In the genomic region with DNA sequence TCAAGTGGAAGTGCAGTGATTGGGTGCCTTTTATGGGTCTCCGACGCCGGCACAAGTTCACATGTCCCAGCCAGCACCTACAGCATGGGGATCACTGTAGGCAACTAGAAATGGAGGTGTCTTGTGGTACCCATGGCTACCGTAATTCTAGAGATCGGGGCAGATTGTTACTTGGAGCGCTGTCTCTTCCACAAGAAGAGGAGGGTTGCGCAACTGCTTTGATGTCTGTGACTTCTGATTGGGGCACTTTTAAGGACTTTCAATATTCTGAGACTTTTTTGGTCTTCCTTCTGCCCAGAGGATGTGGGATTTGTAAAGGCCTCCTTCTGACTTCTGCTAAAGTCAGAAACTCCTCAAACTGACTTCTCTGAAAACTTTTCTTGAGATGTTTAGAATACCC, we compare ENCODE assay signal across 10 cellular contexts. TPM values are rescaled to one million over a fixed set of nuclear protein-coding genes. Genes with fewer than 3 reads are reported as not detected.
DNase-seq lines count a peak whose midpoint lies in the region; ATAC-seq lines count a peak whose summit lies in the region.
"Had no signal": no experiment of that assay in that cellular context is flagged by ENCODE, and none has a peak within 500 bp of the region (broad histone marks: within the 10 kb centered on the region; RNA-seq: fewer than 3 reads in every experiment).

No MANE protein-coding gene starts in this region.

- H3K4me3 ChIP-seq in adipocyte (ENCODE audit: low read length): no peak overlapping the region
- no peak overlapping the region for H3K4me3 ChIP-seq in CD4-positive, alpha-beta memory T cell (ENCODE audit: low read length in 2 of 2)

- H3K4me1 ChIP-seq in adipocyte (ENCODE audit: control insufficient read depth, insufficient read depth, low read length): peaks cover 45% of the 10 kb centered on the region
- no peaks in the 10 kb centered on the region for H3K4me1 ChIP-seq in CD4-positive, alpha-beta memory T cell (ENCODE audit: insufficient read depth, low read length)

- H3K36me3 Mint-ChIP-seq in stimulated activated memory B cell treated with anti-CD40 and anti-IgM and Interleukin-4, amounts not matched to agents 10 μg/mL and 1 μg/mL and 100 μg/mL, for 72 hours: no peaks in the 10 kb centered on the region
- no peaks in the 10 kb centered on the region for H3K36me3 Mint-ChIP-seq in CD4-positive, alpha-beta memory T cell

- H3K27ac Mint-ChIP-seq in stimulated activated memory B cell treated with anti-CD40 and anti-IgM and Interleukin-4, amounts not matched to agents 10 μg/mL and 1 μg/mL and 100 μg/mL, for 72 hours: peak overlapping the region; percentile 58
- no peak overlapping the region for H3K27ac Mint-ChIP-seq in CD4-positive, alpha-beta memory T cell
- H3K27ac Mint-ChIP-seq: activated T-helper 2 cell treated with anti-CD3 and anti-CD28 coated beads, Interferon-gamma antibody, Interleukin-2, Interleukin-4, amounts not matched to agents 10 μg/mL and 5 μg/mL and 100 μg/mL, durations not matched to agents 14 hours and 24 hours and 36 hours had no signal

- no peaks in the 10 kb centered on the region for H3K27me3 ChIP-seq in adipocyte (replicated peaks; ENCODE audit: control insufficient read depth, insufficient read depth, low read length)
- no peaks in the 10 kb centered on the region for H3K27me3 ChIP-seq in layer of hippocampus (ENCODE audit: control insufficient read depth, insufficient read depth, low read length)
- no peaks in the 10 kb centered on the region for H3K27me3 ChIP-seq in CD4-positive, alpha-beta memory T cell (ENCODE audit: insufficient read depth, low read length)

- H3K27me3 Mint-ChIP-seq in stimulated activated memory B cell treated with anti-CD40 and anti-IgM and Interleukin-4, amounts not matched to agents 10 μg/mL and 1 μg/mL and 100 μg/mL, for 72 hours: no peaks in the 10 kb centered on the region
- H3K27me3 Mint-ChIP-seq in CD4-positive, alpha-beta memory T cell: peaks cover 0 to 2% of the 10 kb centered on the region in 2 donors

- ATAC-seq in HG03025 (IDR thresholded peaks at IDR 0.05; ENCODE audit: low FRiP score, unreplicated experiment) (peak; percentile 19), HG03442 (IDR thresholded peaks at IDR 0.05; ENCODE audit: unreplicated experiment) (no peak)
- no peak for ATAC-seq in stimulated activated memory B cell treated with anti-CD40 and anti-IgM and Interleukin-4, amounts not matched to agents 10 μg/mL and 1 μg/mL and 100 μg/mL, for 72 hours

- peak overlapping the region; percentile 45 for H3K9ac ChIP-seq in adipocyte (ENCODE audit: low read length)

- DNase-seq in adipocyte (ENCODE audit: low read depth) (peak; percentile 59), hypothalamus (lab: John Stamatoyannopoulos, UW) (no peak), H4 (ENCODE audit: low spot score) (no peak)
- DNase-seq in CD4-positive, alpha-beta memory T cell: no peak

- H3K4me3 Mint-ChIP-seq in stimulated activated memory B cell treated with anti-CD40 and anti-IgM and Interleukin-4, amounts not matched to agents 10 μg/mL and 1 μg/mL and 100 μg/mL, for 72 hours: no peak overlapping the region
- no peak overlapping the region for H3K4me3 Mint-ChIP-seq in CD4-positive, alpha-beta memory T cell

- no peaks in the 10 kb centered on the region for H3K9me3 Mint-ChIP-seq in stimulated activated memory B cell treated with anti-CD40 and anti-IgM and Interleukin-4, amounts not matched to agents 10 μg/mL and 1 μg/mL and 100 μg/mL, for 72 hours
- H3K9me3 Mint-ChIP-seq in CD4-positive, alpha-beta memory T cell: no peaks in the 10 kb centered on the region
- H3K9me3 Mint-ChIP-seq: activated T-helper 2 cell treated with anti-CD3 and anti-CD28 coated beads, Interferon-gamma antibody, Interleukin-2, Interleukin-4, amounts not matched to agents 10 μg/mL and 5 μg/mL and 100 μg/mL, durations not matched to agents 14 hours and 24 hours and 36 hours had no signal

- CTCF ChIA-PET in CD4-positive, alpha-beta memory T cell (lab: Charles Lee; ENCODE audit: partially characterized antibody): interaction anchor here (0.8 to 19.1 kb wide), 33 partner anchors 9 to 921 kb away, joined by 3 to 902 read pairs (median 9); a partner anchor contains a TSS

- intact Hi-C loops in CD4-positive, alpha-beta memory T cell (cut with micrococcal nuclease): loop anchor here (5.0 to 10.0 kb wide), 2 partner anchors 184 to 557 kb away; a partner anchor contains a TSS

- H3K36me3 ChIP-seq in adipocyte (ENCODE audit: control insufficient read depth, insufficient read depth, low read length, severe bottlenecking): peaks cover 53% of the 10 kb centered on the region
- H3K36me3 ChIP-seq in CD4-positive, alpha-beta memory T cell (ENCODE audit: insufficient read depth, low read length): no peaks in the 10 kb centered on the region

- H3K9me3 ChIP-seq in adipocyte (ENCODE audit: control insufficient read depth, low read length): no peaks in the 10 kb centered on the region
- H3K9me3 ChIP-seq in CD4-positive, alpha-beta memory T cell (ENCODE audit: control insufficient read depth in 1 of 2, low read length in 2 of 2): no peaks in the 10 kb centered on the region

- peaks cover 13% of the 10 kb centered on the region for H3K4me1 Mint-ChIP-seq in stimulated activated memory B cell treated with anti-CD40 and anti-IgM and Interleukin-4, amounts not matched to agents 10 μg/mL and 1 μg/mL and 100 μg/mL, for 72 hours
- H3K4me1 Mint-ChIP-seq in CD4-positive, alpha-beta memory T cell: peaks cover 2 to 7% (median 6%) of the 10 kb centered on the region in 4 donors

- POLR2A ChIA-PET in CD4-positive, alpha-beta memory T cell (lab: Charles Lee; ENCODE audit: partially characterized antibody): interaction anchor here (1.0 to 2.4 kb wide), 12 partner anchors 28 to 134 kb away, joined by 3 to 25 read pairs (median 8); a partner anchor contains a TSS

- H3K27ac ChIP-seq in layer of hippocampus (ENCODE audit: low read depth, low read length): peak overlapping the region; percentile 49
- no peak overlapping the region for H3K27ac ChIP-seq in CD4-positive, alpha-beta memory T cell (ENCODE audit: low read depth, low read length)
- H3K27ac ChIP-seq: WERI-Rb-1 had no signal

RNA-seq across cellular contexts. Expression of a gene that starts 41.9 kb away (rescaled TPM):
- total RNA-seq in H4 (2014; rRNA removed; shearing (Covaris generic)): 27.0 and 62.0 TPM in 2 replicates
- 10 to 100 TPM; 73.9 to 75.9 TPM for total RNA-seq in CD4-positive, alpha-beta memory T cell
- 100 to 1,000 TPM; 203 to 207 TPM for polyA plus RNA-seq in CD4-positive, alpha-beta memory T cell

RNA-seq across cellular contexts. Expression of a gene that starts 49.5 kb away (rescaled TPM):
- total RNA-seq in H4 (2014; rRNA removed; shearing (Covaris generic)): 105 and 134 TPM in 2 replicates
- under 1 TPM; 0.32 to 0.61 TPM for total RNA-seq in CD4-positive, alpha-beta memory T cell
- polyA plus RNA-seq in CD4-positive, alpha-beta memory T cell: 1 to 10 TPM; 1.6 to 1.8 TPM

Comparison
In these comparisons a context has a peak if more than half of its experiments do, and no peak if none do; other contexts are left out.
1. RNA of a gene that starts 49.5 kb away (total RNA-seq): 105 to 134 TPM in H4; 0.32 to 0.61 TPM in CD4-positive, alpha-beta memory T cell; every median in the first group is over 10 times any median in the second.